ENCODE assay signal across 12 cellular contexts in the genomic region with DNA sequence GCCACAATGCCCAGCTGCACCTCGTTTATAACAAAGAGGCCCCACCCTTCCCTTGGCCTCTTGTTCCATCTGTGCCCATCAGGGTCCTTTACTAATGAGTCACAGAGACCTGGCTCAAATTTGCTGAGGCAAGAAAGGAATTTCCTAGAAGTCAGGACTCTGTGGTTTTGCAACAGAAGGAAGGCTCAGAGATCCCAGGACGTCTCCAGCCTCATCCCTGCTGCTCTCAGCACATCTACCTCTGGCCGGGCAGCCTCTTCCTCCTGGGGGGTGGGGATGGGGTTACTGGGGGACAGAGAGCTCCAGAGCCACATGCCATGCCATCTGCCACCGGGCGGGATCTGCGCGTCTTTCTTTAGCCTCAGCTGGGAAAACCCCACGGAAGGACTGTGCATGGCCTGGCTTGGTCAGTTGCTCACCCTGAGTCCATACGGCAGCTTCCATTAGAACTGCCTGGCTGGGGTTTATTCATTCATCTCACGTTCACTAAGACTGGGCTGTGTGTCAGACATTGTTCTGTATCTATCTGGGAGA. TPM values are rescaled to one million over a fixed set of nuclear protein-coding genes. Genes with fewer than 3 reads are reported as not detected.
DNase-seq lines count a peak whose midpoint lies in the region; ATAC-seq and TF ChIP-seq lines count a peak whose summit lies in the region.
"Had no signal": no experiment of that assay in that cellular context is flagged by ENCODE, and none has a peak within 500 bp of the region (broad histone marks: within the 10 kb centered on the region; RNA-seq: fewer than 3 reads in every experiment).

No MANE protein-coding gene starts in this region.

- H3K27ac ChIP-seq in Panc1 (ENCODE audit: low read length): no peak overlapping the region
- H3K27ac ChIP-seq in fibroblast of lung (ENCODE audit: insufficient read depth, low read length): no peak overlapping the region
- H3K27ac ChIP-seq in psoas muscle: peak overlapping the region; percentile 20

- H3K9me3 ChIP-seq in Panc1 (ENCODE audit: control insufficient read depth, insufficient read depth, low read depth, low read length) (no peaks in the 10 kb centered on the region), fibroblast of lung (ENCODE audit: control insufficient read depth, insufficient read depth, low read depth, low read length) (no peaks in the 10 kb centered on the region), psoas muscle (no peaks in the 10 kb centered on the region)

- ATAC-seq in Panc1 (peak; percentile 76), psoas muscle (peak; percentile 51 to 91 (median 70)), HG03378 (IDR thresholded peaks at IDR 0.05; ENCODE audit: unreplicated experiment) (no peak), GM19328 (IDR thresholded peaks at IDR 0.05; ENCODE audit: unreplicated experiment) (no peak)

- H3K4me2 ChIP-seq in fibroblast of lung (ENCODE audit: extremely low read depth, insufficient read depth, low read length): no peak overlapping the region

- no peak overlapping the region for H3K9ac ChIP-seq in fibroblast of lung (ENCODE audit: insufficient read depth, low read length)

- DNase-seq in Daoy (ENCODE audit: low read depth) (peak; percentile 84), Panc1 (ENCODE audit: low read depth, low spot score) (no peak), fibroblast of lung (ENCODE audit: low read depth in 2 of 2) (peak; percentile 92 to 93), psoas muscle (no peak), DMS79 (lab: John Stamatoyannopoulos, UW) (no peak), COR-L47 (lab: John Stamatoyannopoulos, UW) (no peak)
- DNase-seq: activated CD4-positive, alpha-beta T cell treated with anti-CD3 and anti-CD28 coated beads, Interleukin-2, amount 50 U/mL, for 1 hour; stimulated activated CD4-positive, alpha-beta T cell treated with anti-CD3 and anti-CD28 coated beads, Interleukin-4, amount 100 ng/mL, for 1 hour had no signal

- intact Hi-C loops in Panc1 (cut with micrococcal nuclease; ENCODE audit: unreplicated experiment): no loop called here
- intact Hi-C loops in psoas muscle (cut with DNase I): no loop called here

- POLR2A ChIA-PET in Panc1 (lab: Charles Lee): no interaction called here

- TF ChIP-seq CTCF in Panc1 (IDR thresholded peaks at IDR 0.05) (no peak), fibroblast of lung (conservative IDR thresholded peaks at IDR 0.05 in 1 of 2, IDR thresholded peaks at IDR 0.05 in 1 of 2; ENCODE audit: low read depth in 1 of 2, low read length in 2 of 2) (no peak), psoas muscle (IDR thresholded peaks at IDR 0.05) (no peak)

- H3K4me1 ChIP-seq in Panc1 (ENCODE audit: control insufficient read depth, insufficient read depth, low read length) (no peaks in the 10 kb centered on the region), fibroblast of lung (ENCODE audit: control insufficient read depth, extremely low read depth, insufficient read depth, low read length) (no peaks in the 10 kb centered on the region), psoas muscle (no peaks in the 10 kb centered on the region)

- in situ Hi-C loops in Panc1 (cut with HindIII; ENCODE audit: low pct_unique_long_range_greater_than_20kb, low sequenced_read_pairs): no loop called here

- BruUV-seq in Panc1 (replicated peaks; lab: Mats Ljungman, UMichigan): no TSS peak

- no peak overlapping the region for H3K4me3 ChIP-seq in Panc1 (ENCODE audit: low read depth in 2 of 2, low read length in 2 of 2)
- H3K4me3 ChIP-seq in fibroblast of lung (replicated peaks in 1 of 4; ENCODE audit: control extremely low read depth in 1 of 4, insufficient read depth in 1 of 4, low read depth in 3 of 4, low read length in 4 of 4): no peak overlapping the region
- no peak overlapping the region for H3K4me3 ChIP-seq in psoas muscle
- H3K4me3 ChIP-seq: lung had no signal

- no peaks in the 10 kb centered on the region for H3K79me2 ChIP-seq in fibroblast of lung (ENCODE audit: control insufficient read depth, insufficient read depth, low read length)

- 12 to 18% (median 16%) methylated on average over 10 of the region's 10 CpGs for WGBS in psoas muscle, 3 donors

- no peaks in the 10 kb centered on the region for H3K36me3 ChIP-seq in Panc1 (ENCODE audit: control insufficient read depth, insufficient read depth, low read length)
- H3K36me3 ChIP-seq in fibroblast of lung (ENCODE audit: control insufficient read depth, insufficient read depth, low read length): no peaks in the 10 kb centered on the region
- H3K36me3 ChIP-seq in psoas muscle (ENCODE audit: insufficient read depth in 1 of 2, low read depth in 1 of 2): no peaks in the 10 kb centered on the region

- H4K20me1 ChIP-seq in fibroblast of lung (ENCODE audit: control insufficient read depth, extremely low read depth, insufficient read depth, low read length): no peaks in the 10 kb centered on the region

- no peak overlapping the region for H2AFZ ChIP-seq in fibroblast of lung (ENCODE audit: low read length)

- CTCF ChIA-PET in Panc1 (lab: Charles Lee): interaction anchor here (0.6 to 1.2 kb wide), 2 partner anchors 12 to 53 kb away, joined by 4 to 6 read pairs; no protein-coding TSS in a partner anchor

- no peaks in the 10 kb centered on the region for H3K27me3 ChIP-seq in Panc1 (ENCODE audit: control insufficient read depth, insufficient read depth, low read length)
- H3K27me3 ChIP-seq in fibroblast of lung (ENCODE audit: control insufficient read depth, insufficient read depth, low read length): peaks cover 6% of the 10 kb centered on the region
- H3K27me3 ChIP-seq in psoas muscle (ENCODE audit: insufficient read depth in 3 of 3, low read length in 2 of 3): peaks cover 0 to 6% (median 0%) of the 10 kb centered on the region in 3 donors

RNA-seq across cellular contexts. Expression of a gene that starts 41.9 kb away (rescaled TPM):
- 107 and 130 TPM in 2 replicates for total RNA-seq in Daoy (2014; rRNA removed; shearing (Covaris generic))
- total RNA-seq in Panc1 (2021; ENCODE audit: unreplicated experiment) (59.4 TPM), fibroblast of lung (19.3 and 21.3 TPM in 2 replicates), psoas muscle (10 to 100 TPM; 11.8 to 18.2 (median 14.6) TPM)
- 81.5 TPM for polyA plus RNA-seq in Panc1 (2012; ENCODE audit: insufficient read length)
- polyA plus RNA-seq in fibroblast of lung (24.6 and 31.3 TPM in 2 replicates), psoas muscle (10 to 100 TPM; 33.4 to 59.1 (median 54.1) TPM)
- polyA plus RNA-seq in fibroblast of lung (2012): 23.8 and 35.5 TPM in 2 replicates
- 7.0 and 9.2 TPM in 2 replicates for polyA minus RNA-seq in fibroblast of lung (ENCODE audit: low replicate concordance)

RNA-seq across cellular contexts. Expression of a gene that starts 55.8 kb away (rescaled TPM):
- 1.7 and 5.9 TPM in 2 replicates for total RNA-seq in Daoy (2014; rRNA removed; shearing (Covaris generic))
- total RNA-seq in Panc1 (2021; ENCODE audit: unreplicated experiment) (9.2 TPM), fibroblast of lung (under 0.01 TPM in 2 replicates), psoas muscle (1 to 10 TPM; 2.8 to 6.0 (median 2.9) TPM)
- polyA plus RNA-seq in Panc1 (2012; ENCODE audit: insufficient read length): 13.7 TPM
- polyA plus RNA-seq in fibroblast of lung (0.05 and 0.10 TPM in 2 replicates), psoas muscle (1 to 10 TPM in 2 of 3 donors, under 1 TPM in 1; 0.40 to 1.4 (median 1.1) TPM)
- polyA plus RNA-seq in fibroblast of lung (2012): 0.09 and 0.36 TPM in 2 replicates
- polyA minus RNA-seq in fibroblast of lung (ENCODE audit: low replicate concordance): 3.0 TPM in 1 of 2 replicates, not detected in the other

RNA-seq across cellular contexts. Expression of a gene that starts 58.3 kb away (rescaled TPM):
- 0.15 and 1.1 TPM in 2 replicates for total RNA-seq in Daoy (2014; rRNA removed; shearing (Covaris generic))
- total RNA-seq in Panc1 (2021; ENCODE audit: unreplicated experiment) (39.0 TPM), fibroblast of lung (0.33 and 0.51 TPM in 2 replicates), psoas muscle (under 1 TPM; 0.46 to 0.73 (median 0.66) TPM)
- polyA plus RNA-seq in Panc1 (2012; ENCODE audit: insufficient read length): 71.7 TPM
- polyA plus RNA-seq in fibroblast of lung (0.16 and 0.26 TPM in 2 replicates), psoas muscle (under 1 TPM; 0.11 to 0.87 (median 0.27) TPM)
- 0.28 and 0.50 TPM in 2 replicates for polyA plus RNA-seq in fibroblast of lung (2012)
- polyA minus RNA-seq in fibroblast of lung (ENCODE audit: low replicate concordance): 0.74 TPM in 1 of 2 replicates, not detected in the other
- total RNA-seq: OCI-LY7 had no signal

Comparison
In these comparisons a context has a peak if more than half of its experiments do, and no peak if none do; other contexts are left out.
1. DNase-seq: peak in Daoy (single experiment) and fibroblast of lung (2 of 2); none in Panc1 (single experiment), psoas muscle (0 of 2), DMS79 (single experiment) and COR-L47 (single experiment).
2. ATAC-seq: peak in Panc1 (single experiment) and psoas muscle (4 of 4); none in HG03378 (single experiment) and GM19328 (single experiment).
3. RNA of a gene that starts 58.3 kb away (total RNA-seq): 39.0 TPM in Panc1 (single experiment); 0.15 to 1.1 TPM in Daoy, 0.46 to 0.73 TPM in psoas muscle and 0.33 to 0.51 TPM in fibroblast of lung; every median in the first group is over 10 times any median in the second.